Comparison of ENCODE assay signal across 9 cellular contexts in genomic region chr2:68387408-68388350, GRCh38. TPM values are rescaled to one million over a fixed set of nuclear protein-coding genes. Genes with fewer than 3 reads are reported as not detected.
DNase-seq lines count a peak whose midpoint lies in the region; ATAC-seq, FAIRE-seq and TF ChIP-seq lines count a peak whose summit lies in the region.
"Had no signal": no experiment of that assay in that cellular context is flagged by ENCODE, and none has a peak within 500 bp of the region (broad histone marks: within the 10 kb centered on the region; RNA-seq: fewer than 3 reads in every experiment).

No MANE protein-coding gene starts in this region.

- in situ Hi-C loops in GM12878 (cut with MboI), result loop anchor here (25.0 kb wide), 1 partner anchor 1725 kb away; no protein-coding TSS in a partner anchor

- no peaks in the 10 kb centered on the region for H3K27me3 ChIP-seq in CD8-positive, alpha-beta memory T cell (ENCODE audit: insufficient read depth, low read length, poor library complexity, severe bottlenecking)
- no peaks in the 10 kb centered on the region for H3K27me3 ChIP-seq in GM12878 (replicated peaks in 1 of 2; ENCODE audit: control insufficient read depth in 2 of 2, insufficient read depth in 2 of 2, low read length in 1 of 2)

- H3K4me1 ChIP-seq in CD8-positive, alpha-beta memory T cell (ENCODE audit: insufficient read depth, low read length), result peaks cover 54% of the 10 kb centered on the region
- peaks cover 69% of the 10 kb centered on the region for H3K4me1 ChIP-seq in GM12878 (ENCODE audit: control insufficient read depth, insufficient read depth, low read length)

- peaks cover 77% of the 10 kb centered on the region for H3K79me2 ChIP-seq in GM12878 (ENCODE audit: control insufficient read depth, insufficient read depth, low read length)

- TF ChIP-seq RAD21 in GM12878 (IDR thresholded peaks at IDR 0.05; ENCODE audit: insufficient read depth, low read depth, low read length), result peak; percentile 14; the same call in 1 of the 2 replicates

- FAIRE-seq in GM12878 (lab: Jason Lieb, UNC), result peak; percentile 69

- H3K9ac ChIP-seq in GM12878 (ENCODE audit: control insufficient read depth, insufficient read depth, low read length), result peak overlapping the region; percentile 73

- peak; percentile 81 to 93; a peak in 3 of 4 replicates for TF ChIP-seq EP300 in GM12878 (IDR thresholded peaks at IDR 0.05; ENCODE audit: borderline replicate concordance in 1 of 2, control insufficient read depth in 1 of 2, low read depth in 2 of 2, low read length in 2 of 2)

- BruUV-seq in GM12878 (replicated peaks; lab: Mats Ljungman, UMichigan), result TSS peak; percentile 80

- peaks cover 74 to 95% (median 92%) of the 10 kb centered on the region in 3 donors for H3K4me1 Mint-ChIP-seq in CD8-positive, alpha-beta memory T cell

- RAD21 ChIA-PET in GM12878 (lab: Charles Lee; ENCODE audit: unreplicated experiment), result interaction anchor here (0.8 to 14.3 kb wide), 17 partner anchors 9 to 134 kb away, joined by 3 to 211 read pairs (median 18); partner anchors contain the start of gene PLEK

- H3K27ac ChIP-seq in CD8-positive, alpha-beta memory T cell (ENCODE audit: low read depth, low read length), result peak overlapping the region; percentile 32
- H3K27ac ChIP-seq in GM12878 (ENCODE audit: control insufficient read depth, insufficient read depth), result peak overlapping the region; percentile 90
- H3K27ac ChIP-seq: VCaP had no signal

- H3K36me3 ChIP-seq in CD8-positive, alpha-beta memory T cell (ENCODE audit: insufficient read depth, low read length), result peaks cover 12% of the 10 kb centered on the region
- peaks cover 20 to 48% of the 10 kb centered on the region in 2 experiments for H3K36me3 ChIP-seq in GM12878 (ENCODE audit: control insufficient read depth in 2 of 2, insufficient read depth in 2 of 2, low read length in 1 of 2)

- 0 out of 6 replicates have a peak, but pooled peaks of 1 of the 3 experiments have one; percentile 16 for TF ChIP-seq CTCF in GM12878 (IDR thresholded peaks at IDR 0.05 in 2 of 3, conservative IDR thresholded peaks at IDR 0.05 in 1 of 3; ENCODE audit: control insufficient read depth in 2 of 3, extremely low read depth in 1 of 3, insufficient read depth in 1 of 3, low read depth in 3 of 3, low read length in 3 of 3)

- ATAC-seq in GM19463 (IDR thresholded peaks at IDR 0.05; ENCODE audit: unreplicated experiment) (peak; percentile 41), HG03521 (IDR thresholded peaks at IDR 0.05; ENCODE audit: unreplicated experiment) (peak; percentile 33), GM12878 (peak; percentile 64)

- H3K36me3 Mint-ChIP-seq in CD8-positive, alpha-beta memory T cell, result peaks cover 32 to 81% (median 53%) of the 10 kb centered on the region in 3 donors

- DNase-seq in CD8-positive, alpha-beta memory T cell, result peak in 1 of 5 donors; percentile 18
- peak; percentile 95 for DNase-seq in GM12878 (ENCODE audit: low read depth, low spot score)
- no peak for DNase-seq in NCI-H1048 (lab: John Stamatoyannopoulos, UW)
- no peak for DNase-seq in activated gamma-delta T cell (lab: John Stamatoyannopoulos, UW)
- no peak for DNase-seq in HCEC 1CT
- DNase-seq in inferior parietal cortex (ENCODE audit: extremely low spot score), result no peak

- CTCF ChIA-PET in CD8-positive, alpha-beta memory T cell (lab: Charles Lee), result interaction anchor here (1.3 kb wide), 1 partner anchor 15 kb away, joined by 3 read pairs; no protein-coding TSS in a partner anchor
- CTCF ChIA-PET in GM12878 (lab: Yijun Ruan, JAX), result interaction anchor here (0.8 to 8.5 kb wide), 19 partner anchors 8 to 78 kb away, joined by 3 to 85 read pairs (median 5); partner anchors contain the start of gene PLEK

- under 1% methylated on average over 5 of the region's 5 CpGs for WGBS in GM12878 (ENCODE audit: insufficient coverage, insufficient replicate concordance, low lambda C conversion rate, missing lambda C conversion rate)

- SMC1A ChIA-PET in GM12878 (lab: Charles Lee; ENCODE audit: uncharacterized antibody, unreplicated experiment), result interaction anchor here (0.8 to 15.8 kb wide), 18 partner anchors 8 to 134 kb away, joined by 3 to 259 read pairs (median 10); partner anchors contain the start of genes FBXO48 and PLEK

- no peak overlapping the region for H2AFZ ChIP-seq in GM12878 (ENCODE audit: control insufficient read depth, low read depth, low read length)

- intact Hi-C loops in GM12878 (cut with micrococcal nuclease; ENCODE audit: unreplicated experiment), result loop anchor here (1.0 kb wide), 3 partner anchors 25 to 54 kb away; no protein-coding TSS in a partner anchor

- H3K4me3 ChIP-seq in CD8-positive, alpha-beta memory T cell (ENCODE audit: low read length), result no peak overlapping the region
- peak overlapping the region; percentile 62 for H3K4me3 ChIP-seq in GM12878

- H3K9me3 Mint-ChIP-seq in CD8-positive, alpha-beta memory T cell, result no peaks in the 10 kb centered on the region

- H3K4me2 ChIP-seq in GM12878 (ENCODE audit: control insufficient read depth, insufficient read depth), result peak overlapping the region; percentile 75

- H3K27me3 Mint-ChIP-seq in CD8-positive, alpha-beta memory T cell, result no peaks in the 10 kb centered on the region

- POLR2A ChIA-PET in CD8-positive, alpha-beta memory T cell (lab: Charles Lee), result interaction anchor here (1.0 to 1.1 kb wide), 2 partner anchors 16 to 22 kb away, joined by 5 read pairs; no protein-coding TSS in a partner anchor
- POLR2A ChIA-PET in GM12878 (lab: Charles Lee), result interaction anchor here (0.5 to 9.4 kb wide), 17 partner anchors 8 to 268 kb away, joined by 3 to 71 read pairs (median 5); partner anchors contain the start of gene PLEK

- H4K20me1 ChIP-seq in GM12878 (ENCODE audit: control insufficient read depth, insufficient read depth), result no peaks in the 10 kb centered on the region

- peak overlapping the region; percentile 83 to 98 (median 92) for H3K27ac Mint-ChIP-seq in CD8-positive, alpha-beta memory T cell

- no peaks in the 10 kb centered on the region for H3K9me3 ChIP-seq in CD8-positive, alpha-beta memory T cell (ENCODE audit: low read length)
- H3K9me3 ChIP-seq in GM12878 (replicated peaks; ENCODE audit: control insufficient read depth, insufficient read depth, low read length), result no peaks in the 10 kb centered on the region; the same call in 2 of the 3 replicates

- TF ChIP-seq POLR2A in GM12878 (IDR thresholded peaks at IDR 0.05; ENCODE audit: low read depth, low read length), result peak; percentile 64

- peak overlapping the region; percentile 69 to 80 (median 73) for H3K4me3 Mint-ChIP-seq in CD8-positive, alpha-beta memory T cell

TF ChIP-seq in GM12878, 131 proteins besides CTCF, POLR2A, EP300 and RAD21 (continues in another document):
- TF ChIP-seq POLR2AphosphoS2 (IDR thresholded peaks at IDR 0.05; ENCODE audit: low read depth, low read length) (no peak), IKZF1 (conservative IDR thresholded peaks at IDR 0.05) (peak; percentile 91; the same call in 1 of the 2 replicates), IRF3 (IDR thresholded peaks at IDR 0.05) (no peak), YY1 (IDR thresholded peaks at IDR 0.05; ENCODE audit: low read depth, low read length) (peak; percentile 52), ESRRA (IDR thresholded peaks at IDR 0.05; ENCODE audit: low read length) (no peak; the same call in 1 of the 2 replicates), NR2C1 (IDR thresholded peaks at IDR 0.05) (no peak)

RNA-seq across cellular contexts. Expression of gene PLEK, which starts 22.6 kb away (rescaled TPM):
- 10 to 100 TPM; 21.3 to 23.0 TPM for total RNA-seq in CD8-positive, alpha-beta memory T cell
- 135 TPM for polyA plus RNA-seq in CD8-positive, alpha-beta memory T cell
- total RNA-seq in GM12878 (2013; cell fraction: nucleolus; rRNA removed), result 397 and 442 TPM in 2 replicates
- total RNA-seq in GM12878 (2014; rRNA removed) (270 and 329 TPM in 2 replicates), GM12878 (2014; rRNA removed; fragmentation: Illumina TruSeq; extraction: Trizol) (371 and 378 TPM in 2 replicates), GM12878 (2021) (319 and 335 TPM in 2 replicates)
- polyA plus RNA-seq in GM12878 (2011; ENCODE audit: low read depth), result 166 TPM
- polyA plus RNA-seq in GM12878 (2011; rRNA removed) (804 and 985 TPM in 2 replicates), GM12878 (2014; fragmentation: Illumina TruSeq; extraction: Trizol) (466 and 545 TPM in 2 replicates), GM12878 (2014; fragmentation: Nextera tagmentation; extraction: Ambion mirVana) (100 to 1,000 TPM; 410 to 617 TPM), GM12878 (2014; rRNA removed) (283 and 353 TPM in 2 replicates), GM12878 (2016; fragmentation: Nextera tagmentation; extraction: Ambion mirVana) (100 to 1,000 TPM; 229 to 238 TPM)
- 433 and 504 TPM in 2 replicates for polyA plus RNA-seq in GM12878 (2011; cell fraction: cytosol; rRNA removed)
- polyA plus RNA-seq in GM12878 (2011; cell fraction: nucleus; rRNA removed), result 396 and 451 TPM in 2 replicates
- polyA plus RNA-seq in GM12878 (2012), result 204 and 209 TPM in 2 replicates
- polyA minus RNA-seq in GM12878 (2011; rRNA and poly(A)+ RNA removed), result 394 and 411 TPM in 2 replicates
- 150 and 184 TPM in 2 replicates for polyA minus RNA-seq in GM12878 (2011; cell fraction: cytosol; rRNA and poly(A)+ RNA removed)
- polyA minus RNA-seq in GM12878 (2011; cell fraction: nucleus; rRNA and poly(A)+ RNA removed), result 97.7 and 128 TPM in 2 replicates

Comparison
In these comparisons a context has a peak if more than half of its experiments do, and no peak if none do; other contexts are left out.
1. RNA of gene PLEK, which starts 22.6 kb away (total RNA-seq): 270 to 442 TPM in GM12878; 21.3 to 23.0 TPM in CD8-positive, alpha-beta memory T cell; every median in the first group is over 10 times any median in the second.
2. Peak in every context shown above with its lines, with median percentiles within 50 percentile points of each other: ATAC-seq.